In the genomic region with DNA sequence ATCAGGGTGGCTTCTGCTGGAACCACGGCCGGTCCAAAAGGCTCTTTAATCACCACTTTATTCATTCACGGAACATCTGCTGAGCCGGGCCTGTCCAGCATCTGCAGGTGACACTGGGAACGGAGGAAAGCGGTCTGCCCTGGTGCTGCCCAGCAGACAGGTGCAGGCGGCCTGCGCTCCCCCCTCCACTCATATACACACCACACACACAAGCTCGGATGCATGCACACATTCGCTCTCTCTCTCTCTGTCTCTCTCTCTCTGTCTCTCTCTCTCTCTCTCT, we compare ENCODE assay signal across 21 cellular contexts.
"Had no signal": no experiment of that assay in that cellular context is flagged by ENCODE, and none has a peak within 500 bp of the region (broad histone marks: within the 10 kb centered on the region; RNA-seq: fewer than 3 reads in every experiment).

No MANE protein-coding gene starts in this region.

- H3K27me3 ChIP-seq: vagina had no signal

- H3K27ac ChIP-seq: dorsolateral prefrontal cortex, prostate gland, thoracic aorta, vagina had no signal

- H3K9me3 ChIP-seq: prostate gland, thoracic aorta, vagina had no signal

- H3K4me3 ChIP-seq: dorsolateral prefrontal cortex, prostate gland, thoracic aorta, vagina had no signal

- H3K36me3 ChIP-seq: prostate gland, thoracic aorta, vagina had no signal

- DNase-seq: activated B cell treated with CpG ODN at 0.5 μM for 24 hours; activated CD4-positive, alpha-beta T cell treated with anti-CD3 and anti-CD28 coated beads for 36 hours; activated CD4-positive, alpha-beta T cell treated with anti-CD3 and anti-CD28 coated beads, Interleukin-2, amount 50 U/mL, for 4 hours; activated CD8-positive, alpha-beta memory T cell treated with anti-CD3 and anti-CD28 coated beads for 24 hours; activated CD8-positive, alpha-beta memory T cell treated with anti-CD3 and anti-CD28 coated beads, Interleukin-2, amount 50 U/mL, for 4 hours; activated naive CD4-positive, alpha-beta T cell; activated naive CD8-positive, alpha-beta T cell treated with anti-CD3 and anti-CD28 coated beads for 36 hours; activated T-cell treated with anti-CD3 and anti-CD28 coated beads, Interleukin-2, amount 50 U/mL, for 24 hours; central memory CD4-positive, alpha-beta T cell; dorsolateral prefrontal cortex; effector memory CD8-positive, alpha-beta T cell; hypothalamus; left ventricle myocardium superior; mammary epithelial cell; natural killer cell; stimulated activated CD4-positive, alpha-beta T cell treated with anti-CD3 and anti-CD28 coated beads, Interleukin-4, amount 100 ng/mL, for 24 hours; stimulated activated naive CD4-positive, alpha-beta T cell treated with Interleukin-2 at 50 U/mL for 16 hours had no signal

- ATAC-seq: activated CD4-positive, alpha-beta T cell treated with anti-CD3 and anti-CD28 coated beads for 36 hours; effector memory CD8-positive, alpha-beta T cell; esophagus mucosa; left ventricle myocardium superior; natural killer cell had no signal

- H3K4me1 ChIP-seq: prostate gland, vagina had no signal
